ENCODE assay signal across 27 cellular contexts in the genomic region with DNA sequence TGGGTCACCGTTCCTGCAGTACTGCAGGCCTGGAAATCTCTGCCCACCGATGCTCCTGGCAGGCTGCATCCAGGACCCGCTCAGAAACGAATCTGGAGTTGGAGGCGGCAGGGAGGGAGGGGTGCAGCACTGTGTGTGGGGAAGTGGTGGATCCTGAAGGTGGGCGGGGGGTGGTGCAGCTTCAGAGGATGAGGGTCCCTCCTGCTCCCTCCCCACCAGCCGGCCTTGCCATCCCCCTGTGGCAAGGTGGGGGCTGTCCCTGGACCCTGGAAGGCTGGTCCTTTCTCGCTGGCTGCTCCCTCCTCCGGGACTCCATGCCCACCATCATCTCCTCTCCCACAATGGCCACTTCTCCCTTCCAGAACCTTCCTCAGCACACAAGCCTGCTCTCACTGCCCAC.
"Had no signal": no experiment of that assay in that cellular context is flagged by ENCODE, and none has a peak within 500 bp of the region (broad histone marks: within the 10 kb centered on the region; RNA-seq: fewer than 3 reads in every experiment).

No MANE protein-coding gene starts in this region.

- H3K36me3 Mint-ChIP-seq: activated naive CD4-positive, alpha-beta T cell treated with anti-CD3 and anti-CD28 coated beads, Interleukin-2, amount 10 ng/mL, durations not matched to agents 7 days and 5 days; activated naive CD8-positive, alpha-beta T cell treated with anti-CD3 and anti-CD28 coated beads for 36 hours; T-cell had no signal

- H3K27me3 Mint-ChIP-seq: activated CD4-positive, alpha-beta memory T cell treated with anti-CD3 and anti-CD28 coated beads, Interleukin-2, amount 10 ng/mL, durations not matched to agents 7 days and 5 days; activated CD4-positive, alpha-beta T cell treated with anti-CD3 and anti-CD28 coated beads for 36 hours; activated naive CD4-positive, alpha-beta T cell treated with anti-CD3 and anti-CD28 coated beads, Interleukin-2, amount 10 ng/mL, durations not matched to agents 7 days and 5 days had no signal

- H3K9me3 ChIP-seq: breast epithelium had no signal

- FAIRE-seq: TTC549 had no signal

- H3K9me3 Mint-ChIP-seq: activated CD4-positive, alpha-beta memory T cell treated with anti-CD3 and anti-CD28 coated beads, Interleukin-2, amount 10 ng/mL, durations not matched to agents 7 days and 5 days; activated naive CD8-positive, alpha-beta T cell treated with anti-CD3 and anti-CD28 coated beads for 36 hours; activated T-helper 2 cell treated with anti-CD3 and anti-CD28 coated beads, Interferon-gamma antibody, Interleukin-2, Interleukin-4, amounts not matched to agents 10 μg/mL and 5 μg/mL and 100 μg/mL, durations not matched to agents 14 hours and 24 hours and 36 hours; T-cell had no signal

- H3K36me3 ChIP-seq: breast epithelium, MG63 had no signal

- H3K4me3 ChIP-seq: breast epithelium, MG63, SK-N-MC had no signal

- H3K4me1 ChIP-seq: breast epithelium had no signal

- H3K27ac Mint-ChIP-seq: activated CD4-positive, alpha-beta memory T cell treated with anti-CD3 and anti-CD28 coated beads, Interleukin-2, amount 10 ng/mL, durations not matched to agents 7 days and 5 days; activated CD4-positive, alpha-beta T cell treated with anti-CD3 and anti-CD28 coated beads for 36 hours; activated naive CD4-positive, alpha-beta T cell treated with anti-CD3 and anti-CD28 coated beads, Interleukin-2, amount 10 ng/mL, durations not matched to agents 7 days and 5 days; activated naive CD8-positive, alpha-beta T cell treated with anti-CD3 and anti-CD28 coated beads for 36 hours; activated T-cell treated with anti-CD3 and anti-CD28 coated beads, Interleukin-2, amount 50 U/mL, for 72 hours; activated T-helper 2 cell treated with anti-CD3 and anti-CD28 coated beads, Interferon-gamma antibody, Interleukin-2, Interleukin-4, amounts not matched to agents 10 μg/mL and 5 μg/mL and 100 μg/mL, durations not matched to agents 14 hours and 24 hours and 36 hours; T-cell had no signal

- H3K4me1 Mint-ChIP-seq: activated CD4-positive, alpha-beta memory T cell treated with anti-CD3 and anti-CD28 coated beads, Interleukin-2, amount 10 ng/mL, durations not matched to agents 7 days and 5 days; activated CD4-positive, alpha-beta T cell treated with anti-CD3 and anti-CD28 coated beads for 36 hours; activated naive CD4-positive, alpha-beta T cell treated with anti-CD3 and anti-CD28 coated beads, Interleukin-2, amount 10 ng/mL, durations not matched to agents 7 days and 5 days; activated naive CD8-positive, alpha-beta T cell treated with anti-CD3 and anti-CD28 coated beads for 36 hours; T-cell had no signal

- DNase-seq: activated CD4-positive, alpha-beta memory T cell treated with anti-CD3 and anti-CD28 coated beads, Interleukin-2, amount 10 ng/mL, durations not matched to agents 7 days and 5 days; activated CD4-positive, alpha-beta T cell treated with anti-CD3 and anti-CD28 coated beads for 36 hours; activated CD4-positive, alpha-beta T cell treated with anti-CD3 and anti-CD28 coated beads, Interleukin-2, amount 50 U/mL, for 1 hour; activated CD8-positive, alpha-beta memory T cell treated with anti-CD3 and anti-CD28 coated beads, Interleukin-2, amount 50 U/mL, for 4 hours; activated gamma-delta T cell treated with Interleukin-2 at 50 U/mL for 16 hours; activated naive CD4-positive, alpha-beta T cell treated with anti-CD3 and anti-CD28 coated beads, Interleukin-2, amount 10 ng/mL, durations not matched to agents 7 days and 5 days; activated naive CD8-positive, alpha-beta T cell treated with anti-CD3 and anti-CD28 coated beads for 36 hours; activated T-cell treated with anti-CD3 and anti-CD28 coated beads, Interleukin-2, amount 50 U/mL, for 72 hours; anterior cingulate cortex; MG63; MV-4-11; NCI-H1417 treated with DMSO at 0.1 percent for 48 hours; NCI-H1694; NCI-H510A; NCI-H526 treated with DMSO at 0.1 percent for 48 hours; NCI-H82; RPMI8226; T-cell; T-helper 2 cell; T1000 had no signal

- H3K27ac ChIP-seq: breast epithelium, KMS-11, SK-N-MC, VCaP had no signal

- ATAC-seq: activated CD4-positive, alpha-beta T cell treated with anti-CD3 and anti-CD28 coated beads for 36 hours; activated T-cell treated with anti-CD3 and anti-CD28 coated beads, Interleukin-2, amount 50 U/mL, for 72 hours; Right ventricle myocardium inferior; T-cell had no signal

- H3K27me3 ChIP-seq: breast epithelium, MG63 had no signal

- H3K4me3 Mint-ChIP-seq: activated CD4-positive, alpha-beta memory T cell treated with anti-CD3 and anti-CD28 coated beads, Interleukin-2, amount 10 ng/mL, durations not matched to agents 7 days and 5 days; activated CD4-positive, alpha-beta T cell treated with anti-CD3 and anti-CD28 coated beads for 36 hours; activated naive CD4-positive, alpha-beta T cell treated with anti-CD3 and anti-CD28 coated beads, Interleukin-2, amount 10 ng/mL, durations not matched to agents 7 days and 5 days; activated naive CD8-positive, alpha-beta T cell treated with anti-CD3 and anti-CD28 coated beads for 36 hours; activated T-cell treated with anti-CD3 and anti-CD28 coated beads, Interleukin-2, amount 50 U/mL, for 72 hours; T-cell had no signal
